In genomic region chr6:37137201-37137880, GRCh38 we compare ENCODE assay signal across 10 cellular contexts. TPM values are rescaled to one million over a fixed set of nuclear protein-coding genes. Genes with fewer than 3 reads are reported as not detected.
DNase-seq lines count a peak whose midpoint lies in the region; ATAC-seq, FAIRE-seq and TF ChIP-seq lines count a peak whose summit lies in the region.
"Had no signal": no experiment of that assay in that cellular context is flagged by ENCODE, and none has a peak within 500 bp of the region (broad histone marks: within the 10 kb centered on the region; RNA-seq: fewer than 3 reads in every experiment).

No MANE protein-coding gene starts in this region.

- H3K36me3 ChIP-seq in HEK293 (ENCODE audit: control insufficient read depth in 2 of 2, insufficient read depth in 1 of 2, low read length in 2 of 2) (no peaks in the 10 kb centered on the region), parathyroid adenoma (ENCODE audit: control insufficient read depth, insufficient read depth, low read length) (no peaks in the 10 kb centered on the region)
- H3K36me3 ChIP-seq: ovary had no signal

- CTCF ChIA-PET in A549 (lab: Yijun Ruan, JAX) (interaction anchor here (1.3 to 10.1 kb wide), 6 partner anchors 24 to 120 kb away, joined by 4 to 64 read pairs (median 10); no protein-coding TSS in a partner anchor), HEK293 (lab: Yijun Ruan, JAX) (interaction anchor here (0.6 to 4.3 kb wide), 10 partner anchors 9 to 122 kb away, joined by 3 to 32 read pairs (median 4); no protein-coding TSS in a partner anchor)
- CTCF ChIA-PET in activated CD4-positive, alpha-beta memory T cell treated with anti-CD3 and anti-CD28 coated beads, Interleukin-2, amount 10 ng/mL, durations not matched to agents 7 days and 5 days (lab: Charles Lee) = interaction anchor here (0.6 to 5.8 kb wide), 4 partner anchors 34 to 119 kb away, joined by 3 to 17 read pairs (median 4); no protein-coding TSS in a partner anchor

- no peaks in the 10 kb centered on the region for H3K36me3 Mint-ChIP-seq in activated CD4-positive, alpha-beta memory T cell treated with anti-CD3 and anti-CD28 coated beads, Interleukin-2, amount 10 ng/mL, durations not matched to agents 7 days and 5 days (ENCODE audit: low read depth)

- no peak for TF ChIP-seq CTCF in A549 (IDR thresholded peaks at IDR 0.05)
- TF ChIP-seq CTCF in HEK293 (tag by site-specific recombination; IDR thresholded peaks at IDR 0.05) = no peak
- no peak for TF ChIP-seq CTCF in fibroblast of the aortic adventitia (IDR thresholded peaks at IDR 0.05; ENCODE audit: insufficient read depth, low read length)
- no peak for TF ChIP-seq CTCF in parathyroid adenoma (IDR thresholded peaks at IDR 0.05)

- no peak for FAIRE-seq in A549 (lab: Jason Lieb, UNC)
- FAIRE-seq: GM18507 had no signal

- no peaks in the 10 kb centered on the region for H3K27me3 ChIP-seq in parathyroid adenoma (ENCODE audit: control insufficient read depth, insufficient read depth, low read length)
- H3K27me3 ChIP-seq: ovary had no signal

- peak overlapping the region; percentile 51 for H3K4me3 Mint-ChIP-seq in activated CD4-positive, alpha-beta memory T cell treated with anti-CD3 and anti-CD28 coated beads, Interleukin-2, amount 10 ng/mL, durations not matched to agents 7 days and 5 days

- H3K4me2 ChIP-seq in A549 = peak overlapping the region; percentile 85
- H3K4me2 ChIP-seq in parathyroid adenoma (ENCODE audit: low read length) = no peak overlapping the region

- POLR2A ChIA-PET in A549 (lab: Yijun Ruan, JAX) (interaction anchor here (0.7 to 3.0 kb wide), 3 partner anchors 32 to 34 kb away, joined by 3 to 24 read pairs (median 8); partner anchors contain the start of gene PIM1), HEK293 (lab: Yijun Ruan, JAX) (interaction anchor here (0.6 to 8.2 kb wide), 7 partner anchors 11 to 1275 kb away, joined by 3 to 82 read pairs (median 4); partner anchors contain the start of gene PIM1)
- POLR2A ChIA-PET in activated CD4-positive, alpha-beta memory T cell treated with anti-CD3 and anti-CD28 coated beads, Interleukin-2, amount 10 ng/mL, durations not matched to agents 7 days and 5 days (lab: Charles Lee) = interaction anchor here (1.0 to 6.6 kb wide), 5 partner anchors 22 to 86 kb away, joined by 3 to 90 read pairs (median 5); partner anchors contain the start of gene PIM1

- peaks cover 81% of the 10 kb centered on the region for H3K4me1 ChIP-seq in A549
- H3K4me1 ChIP-seq in HEK293 (ENCODE audit: control insufficient read depth, insufficient read depth, low read length) = peaks cover 27% of the 10 kb centered on the region
- H3K4me1 ChIP-seq in parathyroid adenoma = peaks cover 7% of the 10 kb centered on the region

- DNase-seq in A549 (ENCODE audit: low read depth in 1 of 2, low spot score in 1 of 2) (peak; percentile 85 to 94), fibroblast of the aortic adventitia (ENCODE audit: low read depth) (peak; percentile 96)
- DNase-seq in activated CD4-positive, alpha-beta memory T cell treated with anti-CD3 and anti-CD28 coated beads, Interleukin-2, amount 10 ng/mL, durations not matched to agents 7 days and 5 days = peak; percentile 37
- DNase-seq in effector CD8-positive, alpha-beta T cell (lab: John Stamatoyannopoulos, UW) = no peak

- H3K9me3 Mint-ChIP-seq in activated CD4-positive, alpha-beta memory T cell treated with anti-CD3 and anti-CD28 coated beads, Interleukin-2, amount 10 ng/mL, durations not matched to agents 7 days and 5 days = no peaks in the 10 kb centered on the region

- H2AFZ ChIP-seq in parathyroid adenoma = peak overlapping the region; percentile 42

- WGBS in A549 (ENCODE audit: missing lambda C conversion rate) = under 1% methylated on average over 18 of the region's 18 CpGs

- H3K4me1 Mint-ChIP-seq in activated CD4-positive, alpha-beta memory T cell treated with anti-CD3 and anti-CD28 coated beads, Interleukin-2, amount 10 ng/mL, durations not matched to agents 7 days and 5 days = peaks cover 60% of the 10 kb centered on the region

- H3K27ac ChIP-seq in A549 (peak overlapping the region; percentile 93 to 96), HEK293 (ENCODE audit: extremely low read depth, low read depth, low read length) (peak overlapping the region; percentile 73), parathyroid adenoma (no peak overlapping the region)

- H3K9me3 ChIP-seq in A549 (no peaks in the 10 kb centered on the region), HEK293 (ENCODE audit: control insufficient read depth, insufficient read depth, low read depth, low read length) (no peaks in the 10 kb centered on the region), parathyroid adenoma (ENCODE audit: control insufficient read depth, low read length) (no peaks in the 10 kb centered on the region)
- H3K9me3 ChIP-seq: ovary had no signal

- peak; percentile 68 to 76 for ATAC-seq in A549
- ATAC-seq in GM21526 (IDR thresholded peaks at IDR 0.05; ENCODE audit: low FRiP score, unreplicated experiment) = no peak
- no peak for ATAC-seq in GM19397 (IDR thresholded peaks at IDR 0.05; ENCODE audit: unreplicated experiment)

- no peak; a peak in 2 of 5 replicates for TF ChIP-seq RAD21 in A549 (conservative IDR thresholded peaks at IDR 0.05 in 1 of 2, IDR thresholded peaks at IDR 0.05 in 1 of 2)

- peak in 1 of 2 experiments; percentile 60; a peak in 1 of 5 replicates for TF ChIP-seq EP300 in A549 (IDR thresholded peaks at IDR 0.05)

- H3K4me3 ChIP-seq in A549 = peak overlapping the region; percentile 32
- H3K4me3 ChIP-seq in HEK293 (ENCODE audit: low read depth, low read length) = peak overlapping the region; percentile 19
- peak overlapping the region; percentile 28 for H3K4me3 ChIP-seq in fibroblast of the aortic adventitia (ENCODE audit: low read depth, low read length)
- H3K4me3 ChIP-seq in parathyroid adenoma (ENCODE audit: low read depth, low read length) = no peak overlapping the region
- H3K4me3 ChIP-seq: ovary had no signal

- no peaks in the 10 kb centered on the region for H3K79me2 ChIP-seq in parathyroid adenoma

- no peaks in the 10 kb centered on the region for H3K27me3 Mint-ChIP-seq in activated CD4-positive, alpha-beta memory T cell treated with anti-CD3 and anti-CD28 coated beads, Interleukin-2, amount 10 ng/mL, durations not matched to agents 7 days and 5 days

- no peak overlapping the region for H3K9ac ChIP-seq in parathyroid adenoma

- TF ChIP-seq POLR2A in A549 (IDR thresholded peaks at IDR 0.05; ENCODE audit: low read length) = no peak

- peak overlapping the region; percentile 72 for H3K27ac Mint-ChIP-seq in activated CD4-positive, alpha-beta memory T cell treated with anti-CD3 and anti-CD28 coated beads, Interleukin-2, amount 10 ng/mL, durations not matched to agents 7 days and 5 days

TF ChIP-seq in A549, 52 proteins besides CTCF, POLR2A, EP300 and RAD21 (continues in another document):
- peak; percentile 82 for TF ChIP-seq BHLHE40 (IDR thresholded peaks at IDR 0.05; ENCODE audit: low read depth, low read length)
- no peak for TF ChIP-seq HDAC2 (IDR thresholded peaks at IDR 0.05)
- peak; percentile 54; the same call in 1 of the 2 replicates for TF ChIP-seq HOXB13 (CRISPR knock-in tag; IDR thresholded peaks at IDR 0.05; ENCODE audit: low read depth)
- TF ChIP-seq SMC3 (IDR thresholded peaks at IDR 0.05) = peak; percentile 33; the same call in 2 of the 3 replicates
- no peak for TF ChIP-seq SREBF2 (IDR thresholded peaks at IDR 0.05)
- peak in 1 of 2 experiments; percentile 26; a peak in 1 of 4 replicates for TF ChIP-seq CEBPB (IDR thresholded peaks at IDR 0.05)
- TF ChIP-seq NFE2L2 (conservative IDR thresholded peaks at IDR 0.05; ENCODE audit: low read length) = no peak
- no peak for TF ChIP-seq ZC3H11A (IDR thresholded peaks at IDR 0.05)
- TF ChIP-seq KDM5A (IDR thresholded peaks at IDR 0.05) = no peak
- TF ChIP-seq RCOR1 (IDR thresholded peaks at IDR 0.05; ENCODE audit: low read depth, low read length) = no peak
- TF ChIP-seq ESRRA (IDR thresholded peaks at IDR 0.05; ENCODE audit: borderline replicate concordance, low read length) = no peak

TF ChIP-seq in HEK293, 187 proteins besides CTCF, POLR2A, EP300 and RAD21 (continues in another document):
- TF ChIP-seq ATF2 (tag by site-specific recombination; IDR thresholded peaks at IDR 0.05; ENCODE audit: low read depth) (0 out of 2 replicates have a peak, but pooled peaks have one; percentile 39), PATZ1 (tag by site-specific recombination; IDR thresholded peaks at IDR 0.05) (peak; percentile 96), ZNF707 (tag by site-specific recombination; IDR thresholded peaks at IDR 0.05) (no peak)

RNA-seq across cellular contexts. Expression of gene PIM1, which starts 32.6 kb away (rescaled TPM):
- 19.0 and 21.9 TPM in 2 replicates for polyA plus RNA-seq in A549 (2011; rRNA removed)
- polyA plus RNA-seq in A549 (2012; cell fraction: cytosol; rRNA removed) = 24.5 and 35.6 TPM in 2 replicates
- 78.3 and 86.2 TPM in 2 replicates for polyA plus RNA-seq in A549 (2012; cell fraction: nucleus; rRNA removed)
- polyA plus RNA-seq in A549 (2017; fragmentation: RNase III; extraction: RNeasy Plus Mini Kit Qiagen cat#74134 plus additional on column Dnase treatment) = 12.3 to 16.6 TPM (median 15.4 TPM) in 3 replicates
- polyA minus RNA-seq in A549 (2011; rRNA and poly(A)+ RNA removed) = 28.6 and 29.4 TPM in 2 replicates
- total RNA-seq in activated CD4-positive, alpha-beta memory T cell treated with anti-CD3 and anti-CD28 coated beads, Interleukin-2, amount 10 ng/mL, durations not matched to agents 7 days and 5 days = 100 to 1,000 TPM; 497 to 505 TPM
- total RNA-seq in fibroblast of the aortic adventitia (ENCODE audit: low replicate concordance) = 8.7 and 19.3 TPM in 2 replicates

Comparison
In these comparisons a context has a peak if more than half of its experiments do, and no peak if none do; other contexts are left out.
1. ATAC-seq: peak in A549 (2 of 2); none in GM21526 (single experiment) and GM19397 (single experiment).
2. RNA of gene PIM1, which starts 32.6 kb away (total RNA-seq): 497 to 505 TPM in activated CD4-positive, alpha-beta memory T cell treated with anti-CD3 and anti-CD28 coated beads, Interleukin-2, amount 10 ng/mL, durations not matched to agents 7 days and 5 days; 8.7 to 19.3 TPM in fibroblast of the aortic adventitia; every median in the first group is over 10 times any median in the second.
3. Of the 5 proteins assayed by ChIP-seq in both HEK293 and A549: peak only in HEK293: REST; only in A549: HOXA7, PBX3 and ZNF302; in both: none; in neither: 1.